In the genomic region with DNA sequence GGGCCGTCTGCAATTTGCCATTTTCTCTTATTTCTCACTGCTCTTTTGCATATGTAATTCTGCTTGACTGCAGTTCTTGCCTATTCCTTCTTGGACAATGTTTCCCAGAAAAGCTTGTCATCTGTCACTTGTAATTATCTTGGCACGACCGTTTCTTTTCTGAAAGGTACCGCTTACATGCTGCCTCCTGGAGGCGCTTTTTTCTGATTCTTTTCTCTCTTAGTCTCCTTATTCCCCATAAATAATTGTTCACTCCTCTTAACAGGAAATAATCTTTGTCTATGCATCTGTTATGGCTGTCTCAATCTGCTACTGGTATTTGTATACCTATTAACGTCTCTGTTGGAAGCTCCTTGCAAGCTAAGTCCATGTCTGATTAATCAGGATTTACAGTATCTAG, we compare ENCODE assay signal across 16 cellular contexts. TPM values are rescaled to one million over a fixed set of nuclear protein-coding genes. Genes with fewer than 3 reads are reported as not detected.
DNase-seq lines count a peak whose midpoint lies in the region; ATAC-seq and TF ChIP-seq lines count a peak whose summit lies in the region.
"Had no signal": no experiment of that assay in that cellular context is flagged by ENCODE, and none has a peak within 500 bp of the region (broad histone marks: within the 10 kb centered on the region; RNA-seq: fewer than 3 reads in every experiment).

No MANE protein-coding gene starts in this region.

- no peaks in the 10 kb centered on the region for H3K79me2 ChIP-seq in neural progenitor cell (ENCODE audit: low read depth)

- H2AFZ ChIP-seq in neural progenitor cell (replicated peaks): no peak overlapping the region

- intact Hi-C loops in activated CD8-positive, alpha-beta T cell treated with anti-CD3 and anti-CD28 coated beads for 36 hours (cut with micrococcal nuclease): no loop called here

- peaks cover 12% of the 10 kb centered on the region for H3F3A ChIP-seq in neural progenitor cell (ENCODE audit: low read depth)

- H3K4me1 ChIP-seq in neural progenitor cell: peaks cover 8% of the 10 kb centered on the region

- DNase-seq in activated CD8-positive, alpha-beta T cell treated with anti-CD3 and anti-CD28 coated beads for 36 hours: no peak
- DNase-seq in activated CD8-positive, alpha-beta T cell treated with anti-CD3 and anti-CD28 coated beads, Interleukin-2, amount 10 ng/mL, durations not matched to agents 7 days and 5 days: no peak
- DNase-seq in NCI-H524 (lab: John Stamatoyannopoulos, UW) (peak; percentile 29 to 70), cerebellum (ENCODE audit: low spot score) (peak; percentile 20), neural progenitor cell (ENCODE audit: low spot score) (no peak), HCEC 1CT (no peak), NCI-H2107 (lab: John Stamatoyannopoulos, UW) (no peak)
- DNase-seq: activated gamma-delta T cell; foreskin melanocyte; left cardiac atrium; midbrain; NCI-H187 treated with DMSO at 0.1 percent for 48 hours; PC-3; stimulated activated CD4-positive, alpha-beta T cell treated with anti-CD3 and anti-CD28 coated beads, Interleukin-1b, Interleukin-23, amount 100 ng/mL, for 48 hours; substantia nigra had no signal

- H3K9ac ChIP-seq in neural progenitor cell: no peak overlapping the region

- TF ChIP-seq CTCF in activated CD8-positive, alpha-beta T cell treated with anti-CD3 and anti-CD28 coated beads for 36 hours (IDR thresholded peaks at IDR 0.05): no peak
- TF ChIP-seq CTCF in neural progenitor cell (IDR thresholded peaks at IDR 0.05): no peak

- peaks cover 21% of the 10 kb centered on the region for H3K27me3 Mint-ChIP-seq in activated CD8-positive, alpha-beta T cell treated with anti-CD3 and anti-CD28 coated beads for 36 hours
- H3K27me3 Mint-ChIP-seq in activated CD8-positive, alpha-beta T cell treated with anti-CD3 and anti-CD28 coated beads, Interleukin-2, amount 10 ng/mL, durations not matched to agents 7 days and 5 days (ENCODE audit: low read depth): peaks cover 27% of the 10 kb centered on the region
- H3K27me3 Mint-ChIP-seq in neural progenitor cell (ENCODE audit: insufficient read depth, low read depth): peaks cover 11% of the 10 kb centered on the region

- H3K27ac Mint-ChIP-seq in activated CD8-positive, alpha-beta T cell treated with anti-CD3 and anti-CD28 coated beads for 36 hours: no peak overlapping the region
- no peak overlapping the region for H3K27ac Mint-ChIP-seq in activated CD8-positive, alpha-beta T cell treated with anti-CD3 and anti-CD28 coated beads, Interleukin-2, amount 10 ng/mL, durations not matched to agents 7 days and 5 days
- no peak overlapping the region for H3K27ac Mint-ChIP-seq in neural progenitor cell

- H3K36me3 ChIP-seq in neural progenitor cell: no peaks in the 10 kb centered on the region

- no peaks in the 10 kb centered on the region for H3K36me3 Mint-ChIP-seq in activated CD8-positive, alpha-beta T cell treated with anti-CD3 and anti-CD28 coated beads for 36 hours (ENCODE audit: low read depth)
- no peaks in the 10 kb centered on the region for H3K36me3 Mint-ChIP-seq in activated CD8-positive, alpha-beta T cell treated with anti-CD3 and anti-CD28 coated beads, Interleukin-2, amount 10 ng/mL, durations not matched to agents 7 days and 5 days (ENCODE audit: low read depth)
- H3K36me3 Mint-ChIP-seq in neural progenitor cell: no peaks in the 10 kb centered on the region

- POLR2A ChIA-PET in activated CD8-positive, alpha-beta T cell treated with anti-CD3 and anti-CD28 coated beads for 36 hours (lab: Charles Lee): interaction anchor here (0.6 kb wide), 1 partner anchor 872 kb away, joined by 3 read pairs; no protein-coding TSS in a partner anchor
- POLR2A ChIA-PET in activated CD8-positive, alpha-beta T cell treated with anti-CD3 and anti-CD28 coated beads, Interleukin-2, amount 10 ng/mL, durations not matched to agents 7 days and 5 days (lab: Charles Lee): no interaction called here

- H3K4me3 Mint-ChIP-seq in activated CD8-positive, alpha-beta T cell treated with anti-CD3 and anti-CD28 coated beads for 36 hours: peak overlapping the region; percentile 6
- H3K4me3 Mint-ChIP-seq in activated CD8-positive, alpha-beta T cell treated with anti-CD3 and anti-CD28 coated beads, Interleukin-2, amount 10 ng/mL, durations not matched to agents 7 days and 5 days: no peak overlapping the region
- peak overlapping the region; percentile 52 for H3K4me3 Mint-ChIP-seq in neural progenitor cell

- H3K4me1 Mint-ChIP-seq in activated CD8-positive, alpha-beta T cell treated with anti-CD3 and anti-CD28 coated beads for 36 hours (ENCODE audit: low read depth): peaks cover 6% of the 10 kb centered on the region
- H3K4me1 Mint-ChIP-seq in activated CD8-positive, alpha-beta T cell treated with anti-CD3 and anti-CD28 coated beads, Interleukin-2, amount 10 ng/mL, durations not matched to agents 7 days and 5 days (ENCODE audit: low read depth): peaks cover 7% of the 10 kb centered on the region
- H3K4me1 Mint-ChIP-seq in neural progenitor cell: peaks cover 10% of the 10 kb centered on the region

- peaks cover 39% of the 10 kb centered on the region for H3K27me3 ChIP-seq in neural progenitor cell

- H3K27ac ChIP-seq in neural progenitor cell: no peak overlapping the region

- no peak overlapping the region for H3K4me2 ChIP-seq in neural progenitor cell

- no peaks in the 10 kb centered on the region for H4K20me1 ChIP-seq in neural progenitor cell (ENCODE audit: low read depth)

- no peak overlapping the region for H3K4me3 ChIP-seq in neural progenitor cell

- H3K9me3 Mint-ChIP-seq in activated CD8-positive, alpha-beta T cell treated with anti-CD3 and anti-CD28 coated beads for 36 hours: peaks cover 3% of the 10 kb centered on the region
- peaks cover 7% of the 10 kb centered on the region for H3K9me3 Mint-ChIP-seq in activated CD8-positive, alpha-beta T cell treated with anti-CD3 and anti-CD28 coated beads, Interleukin-2, amount 10 ng/mL, durations not matched to agents 7 days and 5 days (ENCODE audit: insufficient read depth)
- H3K9me3 Mint-ChIP-seq in neural progenitor cell: peaks cover 8% of the 10 kb centered on the region

- CTCF ChIA-PET in activated CD8-positive, alpha-beta T cell treated with anti-CD3 and anti-CD28 coated beads for 36 hours (lab: Charles Lee): interaction anchor here (1.5 kb wide), 1 partner anchor 17 kb away, joined by 3 read pairs; no protein-coding TSS in a partner anchor
- CTCF ChIA-PET in activated CD8-positive, alpha-beta T cell treated with anti-CD3 and anti-CD28 coated beads, Interleukin-2, amount 10 ng/mL, durations not matched to agents 7 days and 5 days (lab: Charles Lee): no interaction called here

- H3K9me3 ChIP-seq in neural progenitor cell (ENCODE audit: low read depth): no peaks in the 10 kb centered on the region

- ATAC-seq in activated CD8-positive, alpha-beta T cell treated with anti-CD3 and anti-CD28 coated beads for 36 hours: no peak
- ATAC-seq in activated CD8-positive, alpha-beta T cell treated with anti-CD3 and anti-CD28 coated beads, Interleukin-2, amount 10 ng/mL, durations not matched to agents 7 days and 5 days: no peak
- ATAC-seq in activated CD4-positive, CD25-positive, alpha-beta regulatory T cell treated with anti-CD3 and anti-CD28 coated beads, Interleukin-2, amount 50 U/mL, for 24 hours: no peak
- ATAC-seq: PC-3 had no signal

RNA-seq across cellular contexts. Expression of a gene that starts 1.3 kb away (rescaled TPM):
- 1 to 10 TPM; 5.7 to 7.8 TPM for total RNA-seq in activated CD8-positive, alpha-beta T cell treated with anti-CD3 and anti-CD28 coated beads for 36 hours
- under 1 TPM; 0.18 to 0.21 TPM for total RNA-seq in activated CD8-positive, alpha-beta T cell treated with anti-CD3 and anti-CD28 coated beads, Interleukin-2, amount 10 ng/mL, durations not matched to agents 7 days and 5 days
- 7.0 TPM for total RNA-seq in cerebellum
- 0.13 and 0.68 TPM in 2 replicates for total RNA-seq in neural progenitor cell (ENCODE audit: low replicate concordance)

RNA-seq across cellular contexts. Expression of a gene that starts 22.0 kb away (rescaled TPM):
- 10 to 100 TPM; 28.7 to 29.2 TPM for total RNA-seq in activated CD8-positive, alpha-beta T cell treated with anti-CD3 and anti-CD28 coated beads for 36 hours
- total RNA-seq in activated CD8-positive, alpha-beta T cell treated with anti-CD3 and anti-CD28 coated beads, Interleukin-2, amount 10 ng/mL, durations not matched to agents 7 days and 5 days: 10 to 100 TPM; 39.2 to 42.8 TPM
- total RNA-seq in cerebellum: 91.3 TPM
- 53.9 and 81.1 TPM in 2 replicates for total RNA-seq in neural progenitor cell (ENCODE audit: low replicate concordance)

Comparison
In these comparisons a context has a peak if more than half of its experiments do, and no peak if none do; other contexts are left out.
1. DNase-seq: peak in NCI-H524 (2 of 2) and cerebellum (single experiment); none in activated CD8-positive, alpha-beta T cell treated with anti-CD3 and anti-CD28 coated beads for 36 hours (single experiment), activated CD8-positive, alpha-beta T cell treated with anti-CD3 and anti-CD28 coated beads, Interleukin-2, amount 10 ng/mL, durations not matched to agents 7 days and 5 days (single experiment), neural progenitor cell (single experiment), HCEC 1CT (single experiment) and NCI-H2107 (single experiment).